1 cellular context compared by ENCODE assay signal in genomic region chr1:181807251-181807650, GRCh38.
TF ChIP-seq lines count a peak whose summit lies in the region.

No MANE protein-coding gene starts in this region.

TF ChIP-seq in WTC11, 78 proteins besides CTCF, POLR2A, EP300 and RAD21 (continued from another document):
- TF ChIP-seq ZNF532 (CRISPR knock-in tag; IDR thresholded peaks at IDR 0.05; ENCODE audit: borderline replicate concordance): no peak
